In genomic region chr5:12952409-12952808, GRCh38 we compare ENCODE assay signal across 25 cellular contexts.
"Had no signal": no experiment of that assay in that cellular context is flagged by ENCODE, and none has a peak within 500 bp of the region (broad histone marks: within the 10 kb centered on the region; RNA-seq: fewer than 3 reads in every experiment).

No MANE protein-coding gene starts in this region.

- DNase-seq: stimulated activated CD4-positive, alpha-beta T cell treated with anti-CD3 and anti-CD28 coated beads, Interleukin-2, amount 100 ng/mL, for 48 hours; stimulated activated CD4-positive, alpha-beta T cell treated with anti-CD3 and anti-CD28 coated beads, Interleukin-4, amount 100 ng/mL, for 1 hour; stimulated activated CD4-positive, alpha-beta T cell treated with anti-CD3 and anti-CD28 coated beads, Interleukin-4, amount 100 ng/mL, for 24 hours; stimulated activated CD4-positive, alpha-beta T cell treated with anti-CD3 and anti-CD28 coated beads, Interleukin-4, amount 100 ng/mL, for 4 hours; stimulated activated CD8-positive, alpha-beta memory T cell treated with anti-CD3 and anti-CD28 coated beads, Interleukin-4, amount 100 ng/mL, for 48 hours; stimulated activated naive B cell treated with anti-CD40 and anti-IgM and Interleukin-4, amounts not matched to agents 10 μg/mL and 1 μg/mL and 100 μg/mL, for 72 hours; stimulated activated naive CD4-positive, alpha-beta T cell; stimulated activated naive CD4-positive, alpha-beta T cell treated with Interleukin-2 at 50 U/mL for 16 hours; stimulated activated naive CD8-positive, alpha-beta T cell treated with anti-CD3 and anti-CD28 coated beads, Interleukin-15, amount 100 ng/mL, for 72 hours; stimulated activated naive CD8-positive, alpha-beta T cell treated with anti-CD3 and anti-CD28 coated beads, Interleukin-15, Interleukin-2, amounts not matched to agents 100 U/mL and 50 U/mL, for 24 hours; stomach; substantia nigra; testis; thyroid gland; tibial artery; transverse colon; upper lobe of left lung; upper lobe of right lung; uterus had no signal

- H3K4me3 ChIP-seq: stomach, suprapubic skin, testis, thoracic aorta, thyroid gland, tibial artery, tibial nerve, transverse colon, upper lobe of left lung, upper lobe of right lung, uterus, vagina had no signal

- H3K27me3 ChIP-seq: stomach, suprapubic skin, testis, thyroid gland, tibial artery, tibial nerve, transverse colon, upper lobe of left lung, upper lobe of right lung, uterus, vagina had no signal

- H3K9me3 ChIP-seq: stomach, suprapubic skin, testis, thoracic aorta, thyroid gland, tibial artery, tibial nerve, transverse colon, upper lobe of left lung, upper lobe of right lung, uterus, vagina had no signal

- ATAC-seq: stimulated activated effector memory CD8-positive, alpha-beta T cell treated with anti-CD3 and anti-CD28 coated beads, Interleukin-12 subunit alpha, Interleukin-12 subunit beta, amount 100 ng/mL, for 72 hours; stimulated activated memory B cell treated with anti-CD40 and anti-IgM and Interleukin-4, amounts not matched to agents 10 μg/mL and 1 μg/mL and 100 μg/mL, for 72 hours; stimulated activated naive B cell treated with anti-CD40 and anti-IgM and Interleukin-4, amounts not matched to agents 10 μg/mL and 1 μg/mL and 100 μg/mL, for 72 hours; stimulated activated naive CD8-positive, alpha-beta T cell treated with anti-CD3 and anti-CD28 coated beads, Interleukin-15, amount 100 ng/mL, for 72 hours; stimulated activated naive CD8-positive, alpha-beta T cell treated with anti-CD3 and anti-CD28 coated beads, Interleukin-15, Interleukin-2, amounts not matched to agents 100 U/mL and 50 U/mL, for 24 hours; upper lobe of right lung had no signal

- H3K36me3 ChIP-seq: stomach, suprapubic skin, thoracic aorta, thyroid gland, tibial artery, tibial nerve, transverse colon, upper lobe of left lung, upper lobe of right lung, uterus, vagina had no signal

- H3K4me1 ChIP-seq: stomach, suprapubic skin, testis, thyroid gland, tibial artery, transverse colon, upper lobe of left lung, upper lobe of right lung, uterus, vagina had no signal

- H3K27ac ChIP-seq: stomach, suprapubic skin, testis, thoracic aorta, thyroid gland, tibial artery, tibial nerve, transverse colon, upper lobe of left lung, upper lobe of right lung, uterus, vagina had no signal
